Comparison of ENCODE assay signal across 28 cellular contexts in the genomic region with DNA sequence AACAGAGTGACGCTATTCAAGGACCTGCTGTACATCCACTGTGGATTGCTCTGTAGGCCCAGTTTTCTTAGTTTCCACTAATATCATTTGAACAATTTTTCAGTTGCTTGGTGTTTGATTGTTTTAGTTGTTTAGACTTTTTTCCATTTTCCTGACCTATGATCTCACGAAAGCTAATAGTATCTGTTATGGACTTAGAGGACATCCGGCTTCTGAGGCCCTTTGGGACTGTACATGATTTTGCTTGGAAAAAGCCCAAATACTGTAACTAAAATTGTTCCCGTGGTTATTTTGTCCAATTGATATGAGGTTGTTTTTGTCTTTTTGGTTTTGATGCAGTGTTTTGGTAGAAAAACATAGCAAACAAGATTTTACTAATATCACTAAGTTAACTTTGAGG.
"Had no signal": no experiment of that assay in that cellular context is flagged by ENCODE, and none has a peak within 500 bp of the region (broad histone marks: within the 10 kb centered on the region; RNA-seq: fewer than 3 reads in every experiment).

No MANE protein-coding gene starts in this region.

- H3K27me3 Mint-ChIP-seq: natural killer cell treated with Interleukin-12 subunit alpha and Interleukin-12 subunit beta and Interleukin-15 and Interleukin-18, amount 100 ng/mL, for 72 hours; stimulated activated naive B cell treated with anti-CD40 and anti-IgM and Interleukin-4, amounts not matched to agents 10 μg/mL and 1 μg/mL and 100 μg/mL, for 72 hours; stimulated activated naive CD8-positive, alpha-beta T cell treated with anti-CD3 and anti-CD28 coated beads, Interleukin-15, Interleukin-2, amounts not matched to agents 100 ng/mL and 50 ng/mL, for 24 hours had no signal

- H3K4me3 ChIP-seq: pancreas, prostate gland, right atrium auricular region, right lobe of liver, sigmoid colon, stomach, thoracic aorta, thyroid gland, tibial nerve, upper lobe of left lung, vagina had no signal

- H3K27ac ChIP-seq: neutrophil, pancreas, prostate gland, right atrium auricular region, right lobe of liver, sigmoid colon, stomach, thoracic aorta, thyroid gland, tibial nerve, upper lobe of left lung, vagina had no signal

- DNase-seq: naive thymus-derived CD8-positive, alpha-beta T cell; nephron progenitor cell; nucleus accumbens; pancreas; retina; right lobe of liver; sigmoid colon; small intestine; stimulated activated CD4-positive, alpha-beta T cell treated with anti-CD3 and anti-CD28 coated beads, Interleukin-15, amount 100 ng/mL, for 24 hours; stimulated activated CD4-positive, alpha-beta T cell treated with anti-CD3 and anti-CD28 coated beads, Interleukin-2, amount 100 ng/mL, for 24 hours; stimulated activated CD4-positive, alpha-beta T cell treated with anti-CD3 and anti-CD28 coated beads, Interleukin-2, amount 100 ng/mL, for 48 hours; stimulated activated CD4-positive, alpha-beta T cell treated with anti-CD3 and anti-CD28 coated beads, Interleukin-4, amount 100 ng/mL, for 24 hours; stimulated activated naive B cell treated with anti-CD40 and anti-IgM and Interleukin-4, amounts not matched to agents 10 μg/mL and 1 μg/mL and 100 μg/mL, for 72 hours; stimulated activated naive CD4-positive, alpha-beta T cell treated with Interleukin-2 at 50 U/mL for 16 hours; stomach; thyroid gland; trophoblast cell had no signal

- H3K4me3 Mint-ChIP-seq: naive thymus-derived CD8-positive, alpha-beta T cell; natural killer cell treated with Interleukin-12 subunit alpha and Interleukin-12 subunit beta and Interleukin-15 and Interleukin-18, amount 100 ng/mL, for 72 hours; nephron progenitor cell; neural crest cell; stimulated activated effector memory CD8-positive, alpha-beta T cell treated with anti-CD3 and anti-CD28 coated beads, Interleukin-12 subunit alpha, Interleukin-12 subunit beta, amount 100 ng/mL, for 72 hours; stimulated activated naive B cell treated with anti-CD40 and anti-IgM and Interleukin-4, amounts not matched to agents 10 μg/mL and 1 μg/mL and 100 μg/mL, for 72 hours; stimulated activated naive CD8-positive, alpha-beta T cell treated with anti-CD3 and anti-CD28 coated beads, Interleukin-15, Interleukin-2, amounts not matched to agents 100 ng/mL and 50 ng/mL, for 24 hours had no signal

- H3K4me1 ChIP-seq: pancreas, prostate gland, right lobe of liver, sigmoid colon, stomach, thyroid gland, tibial nerve, upper lobe of left lung, vagina had no signal

- H3K36me3 ChIP-seq: neutrophil, pancreas, prostate gland, right atrium auricular region, right lobe of liver, sigmoid colon, stomach, thoracic aorta, thyroid gland, tibial nerve, upper lobe of left lung, vagina had no signal

- H3K27ac Mint-ChIP-seq: naive thymus-derived CD8-positive, alpha-beta T cell; natural killer cell treated with Interleukin-12 subunit alpha and Interleukin-12 subunit beta and Interleukin-15 and Interleukin-18, amount 100 ng/mL, for 72 hours; nephron progenitor cell; stimulated activated effector memory CD8-positive, alpha-beta T cell treated with anti-CD3 and anti-CD28 coated beads, Interleukin-12 subunit alpha, Interleukin-12 subunit beta, amount 100 ng/mL, for 72 hours; stimulated activated naive B cell treated with anti-CD40 and anti-IgM and Interleukin-4, amounts not matched to agents 10 μg/mL and 1 μg/mL and 100 μg/mL, for 72 hours; stimulated activated naive CD8-positive, alpha-beta T cell treated with anti-CD3 and anti-CD28 coated beads, Interleukin-15, Interleukin-2, amounts not matched to agents 100 ng/mL and 50 ng/mL, for 24 hours had no signal

- H3K4me1 Mint-ChIP-seq: nephron progenitor cell; neural crest cell; stimulated activated effector memory CD8-positive, alpha-beta T cell treated with anti-CD3 and anti-CD28 coated beads, Interleukin-12 subunit alpha, Interleukin-12 subunit beta, amount 100 ng/mL, for 72 hours; stimulated activated naive B cell treated with anti-CD40 and anti-IgM and Interleukin-4, amounts not matched to agents 10 μg/mL and 1 μg/mL and 100 μg/mL, for 72 hours had no signal

- H3K27me3 ChIP-seq: neutrophil, pancreas, right atrium auricular region, right lobe of liver, sigmoid colon, stomach, thyroid gland, tibial nerve, upper lobe of left lung, vagina had no signal

- H3K9me3 ChIP-seq: neutrophil, pancreas, prostate gland, right atrium auricular region, right lobe of liver, sigmoid colon, stomach, thoracic aorta, thyroid gland, tibial nerve, upper lobe of left lung, vagina had no signal

- ATAC-seq: naive thymus-derived CD8-positive, alpha-beta T cell; natural killer cell treated with Interleukin-12 subunit alpha and Interleukin-12 subunit beta and Interleukin-15 and Interleukin-18, amount 100 ng/mL, for 72 hours; pancreas; right lobe of liver; stimulated activated effector memory CD8-positive, alpha-beta T cell treated with anti-CD3 and anti-CD28 coated beads, Interleukin-12 subunit alpha, Interleukin-12 subunit beta, amount 100 ng/mL, for 72 hours; stimulated activated naive B cell treated with anti-CD40 and anti-IgM and Interleukin-4, amounts not matched to agents 10 μg/mL and 1 μg/mL and 100 μg/mL, for 72 hours had no signal

- H3K36me3 Mint-ChIP-seq: natural killer cell treated with Interleukin-12 subunit alpha and Interleukin-12 subunit beta and Interleukin-15 and Interleukin-18, amount 100 ng/mL, for 72 hours; stimulated activated effector memory CD8-positive, alpha-beta T cell treated with anti-CD3 and anti-CD28 coated beads, Interleukin-12 subunit alpha, Interleukin-12 subunit beta, amount 100 ng/mL, for 72 hours; stimulated activated naive B cell treated with anti-CD40 and anti-IgM and Interleukin-4, amounts not matched to agents 10 μg/mL and 1 μg/mL and 100 μg/mL, for 72 hours had no signal
